In genomic region chr9:971901-972511, GRCh38 we compare ENCODE assay signal across 10 cellular contexts. TPM values are rescaled to one million over a fixed set of nuclear protein-coding genes. Genes with fewer than 3 reads are reported as not detected.
DNase-seq lines count a peak whose midpoint lies in the region; ATAC-seq, FAIRE-seq and TF ChIP-seq lines count a peak whose summit lies in the region.
"Had no signal": no experiment of that assay in that cellular context is flagged by ENCODE, and none has a peak within 500 bp of the region (broad histone marks: within the 10 kb centered on the region; RNA-seq: fewer than 3 reads in every experiment).

No MANE protein-coding gene starts in this region.

- dilution Hi-C loops in keratinocyte (cut with MboI; ENCODE audit: extremely low pct_ligation_motif_present, low sequenced_read_pairs), result no loop called here

- H3K79me2 ChIP-seq in keratinocyte (ENCODE audit: control insufficient read depth, insufficient read depth, low read length) (no peaks in the 10 kb centered on the region), smooth muscle cell (ENCODE audit: low read depth) (no peaks in the 10 kb centered on the region)

- no peak for TF ChIP-seq POLR2A in body of pancreas (IDR thresholded peaks at IDR 0.05)

- WGBS in body of pancreas, 2 donors, result 2 to 5% methylated on average over 27 to 42 of the region's 42 CpGs
- 1% methylated on average over 23 of the region's 42 CpGs for WGBS in smooth muscle cell (ENCODE audit: low lambda C conversion rate)

- peak overlapping the region; percentile 67 for H3K27ac ChIP-seq in HUES48 (ENCODE audit: low read depth, low read length)
- H3K27ac ChIP-seq in body of pancreas, result no peak overlapping the region
- H3K27ac ChIP-seq in keratinocyte (ENCODE audit: control insufficient read depth, insufficient read depth, low read length), result no peak overlapping the region
- H3K27ac ChIP-seq in smooth muscle cell (ENCODE audit: low read depth), result no peak overlapping the region

- DNase-seq in body of pancreas, result peak; percentile 32 to 67 (median 47)
- DNase-seq in keratinocyte (ENCODE audit: low read depth, low spot score), result no peak
- DNase-seq in smooth muscle cell (lab: John Stamatoyannopoulos, UW; ENCODE audit: unreplicated experiment), result no peak
- DNase-seq in T-helper 9 cell, result no peak
- no peak for DNase-seq in GF-D8 (lab: John Stamatoyannopoulos, UW)
- DNase-seq: activated effector memory CD4-positive, alpha-beta T cell treated with Interleukin-2 at 50 U/mL for 16 hours had no signal

- TF ChIP-seq CTCF in body of pancreas (IDR thresholded peaks at IDR 0.05) (no peak), keratinocyte (optimal IDR thresholded peaks at IDR 0.05 in 1 of 3, IDR thresholded peaks at IDR 0.05 in 1 of 3, conservative IDR thresholded peaks at IDR 0.05 in 1 of 3; ENCODE audit: extremely low read depth in 1 of 3, insufficient read depth in 2 of 3, low read length in 3 of 3) (no peak), smooth muscle cell (IDR thresholded peaks at IDR 0.05; ENCODE audit: borderline replicate concordance, insufficient read depth, poor library complexity, severe bottlenecking) (no peak)

- H3K36me3 ChIP-seq in HUES48 (ENCODE audit: control insufficient read depth, insufficient read depth, low read length) (no peaks in the 10 kb centered on the region), body of pancreas (replicated peaks in 1 of 2; ENCODE audit: insufficient read depth in 1 of 2, low read depth in 2 of 2) (no peaks in the 10 kb centered on the region), keratinocyte (ENCODE audit: control insufficient read depth in 2 of 2, extremely low read depth in 1 of 2, insufficient read depth in 2 of 2, low read length in 2 of 2) (no peaks in the 10 kb centered on the region), smooth muscle cell (ENCODE audit: low read depth) (no peaks in the 10 kb centered on the region)

- H3F3A ChIP-seq in smooth muscle cell (ENCODE audit: low read depth), result no peaks in the 10 kb centered on the region

- no peak for FAIRE-seq in keratinocyte (lab: Jason Lieb, UNC)

- H3K4me3 ChIP-seq in HUES48 (ENCODE audit: low read depth, low read length), result peak overlapping the region; percentile 68
- H3K4me3 ChIP-seq in body of pancreas, result peak overlapping the region in 1 of 2 donors; percentile 30
- peak overlapping the region in 2 of 3 experiments; percentile 7 to 62 for H3K4me3 ChIP-seq in keratinocyte (ENCODE audit: control insufficient read depth in 2 of 3, extremely low read depth in 1 of 3, insufficient read depth in 2 of 3, low read depth in 1 of 3, low read length in 3 of 3)
- peak overlapping the region; percentile 51 for H3K4me3 ChIP-seq in smooth muscle cell
- H3K4me3 ChIP-seq: lung had no signal

- no peak overlapping the region for H3K9ac ChIP-seq in HUES48 (ENCODE audit: low read depth, low read length)
- H3K9ac ChIP-seq in keratinocyte (ENCODE audit: control insufficient read depth, extremely low read depth, insufficient read depth, low read length), result no peak overlapping the region
- H3K9ac ChIP-seq in smooth muscle cell (ENCODE audit: low read depth), result no peak overlapping the region

- H2AFZ ChIP-seq in keratinocyte (ENCODE audit: control insufficient read depth, low read length) (no peak overlapping the region), smooth muscle cell (ENCODE audit: low read depth) (peak overlapping the region; percentile 76)

- H3K4me1 ChIP-seq in HUES48 (ENCODE audit: control insufficient read depth, insufficient read depth, low read length) (peaks cover 33% of the 10 kb centered on the region; the same call in 1 of the 2 replicates), body of pancreas (peaks cover 38% of the 10 kb centered on the region), keratinocyte (ENCODE audit: control insufficient read depth, extremely low read depth, insufficient read depth, low read length) (no peaks in the 10 kb centered on the region), smooth muscle cell (ENCODE audit: low read depth) (peaks cover 76% of the 10 kb centered on the region)

- intact Hi-C loops in body of pancreas (cut with DNase I), result no loop called here

- H3K27me3 ChIP-seq in HUES48 (ENCODE audit: control insufficient read depth, insufficient read depth, low read length), result peaks cover 98% of the 10 kb centered on the region
- H3K27me3 ChIP-seq in body of pancreas, result peaks cover 0 to 51% of the 10 kb centered on the region in 2 donors
- H3K27me3 ChIP-seq in keratinocyte (ENCODE audit: control insufficient read depth, extremely low read depth, insufficient read depth, low read length), result peaks cover 99% of the 10 kb centered on the region
- peaks cover 100% of the 10 kb centered on the region for H3K27me3 ChIP-seq in smooth muscle cell (ENCODE audit: low read depth)

- H3K9me1 ChIP-seq in keratinocyte (ENCODE audit: control insufficient read depth, extremely low read depth, insufficient read depth, low read length), result no peaks in the 10 kb centered on the region

- H3K4me2 ChIP-seq in keratinocyte (ENCODE audit: control insufficient read depth, extremely low read depth, insufficient read depth, low read depth, low read length), result peak overlapping the region; percentile 60
- H3K4me2 ChIP-seq in smooth muscle cell, result peak overlapping the region; percentile 85

- H3K9me3 ChIP-seq in HUES48 (ENCODE audit: control insufficient read depth, insufficient read depth, low read length), result no peaks in the 10 kb centered on the region
- no peaks in the 10 kb centered on the region for H3K9me3 ChIP-seq in body of pancreas
- H3K9me3 ChIP-seq in keratinocyte (ENCODE audit: control insufficient read depth, low read depth, low read length), result peaks cover 3% of the 10 kb centered on the region
- no peaks in the 10 kb centered on the region for H3K9me3 ChIP-seq in smooth muscle cell (replicated peaks; ENCODE audit: low read depth)

- H4K20me1 ChIP-seq in keratinocyte (ENCODE audit: control insufficient read depth, extremely low read depth, insufficient read depth, low read length) (no peaks in the 10 kb centered on the region), smooth muscle cell (ENCODE audit: low read depth) (no peaks in the 10 kb centered on the region)

- peak; percentile 74 for ATAC-seq in body of pancreas
- ATAC-seq in GM18858 (IDR thresholded peaks at IDR 0.05; ENCODE audit: unreplicated experiment), result no peak
- ATAC-seq in GM19395 (IDR thresholded peaks at IDR 0.05; ENCODE audit: unreplicated experiment), result no peak

RNA-seq across cellular contexts. Expression of gene DMRT3, which starts 4.4 kb away (rescaled TPM):
- not detected for total RNA-seq in body of pancreas
- not detected in 3 replicates for polyA plus RNA-seq in keratinocyte
- polyA plus RNA-seq in keratinocyte (2011; ENCODE audit: low read depth), result not detected
- not detected in 2 replicates for polyA plus RNA-seq in keratinocyte (2011; cell fraction: cytosol; rRNA removed)
- not detected in 2 replicates for polyA plus RNA-seq in keratinocyte (2011; cell fraction: nucleus; rRNA removed)
- polyA plus RNA-seq in keratinocyte (2012; ENCODE audit: low replicate concordance), result not detected in 2 replicates
- not detected in 3 replicates for polyA minus RNA-seq in keratinocyte
- not detected for polyA minus RNA-seq in keratinocyte (2011; cell fraction: cytosol; rRNA and poly(A)+ RNA removed)
- not detected in 2 replicates for polyA minus RNA-seq in keratinocyte (2011; cell fraction: nucleus; rRNA and poly(A)+ RNA removed)
- total RNA-seq in smooth muscle cell, result not detected in 2 replicates
- polyA plus RNA-seq in smooth muscle cell, result not detected in 2 replicates
- total RNA-seq: lung had no signal

Comparison
In these comparisons a context has a peak if more than half of its experiments do, and no peak if none do; other contexts are left out.
1. DNase-seq: peak in body of pancreas (4 of 4); none in keratinocyte (single experiment), smooth muscle cell (single experiment), T-helper 9 cell (single experiment) and GF-D8 (single experiment).